In the genomic region with DNA sequence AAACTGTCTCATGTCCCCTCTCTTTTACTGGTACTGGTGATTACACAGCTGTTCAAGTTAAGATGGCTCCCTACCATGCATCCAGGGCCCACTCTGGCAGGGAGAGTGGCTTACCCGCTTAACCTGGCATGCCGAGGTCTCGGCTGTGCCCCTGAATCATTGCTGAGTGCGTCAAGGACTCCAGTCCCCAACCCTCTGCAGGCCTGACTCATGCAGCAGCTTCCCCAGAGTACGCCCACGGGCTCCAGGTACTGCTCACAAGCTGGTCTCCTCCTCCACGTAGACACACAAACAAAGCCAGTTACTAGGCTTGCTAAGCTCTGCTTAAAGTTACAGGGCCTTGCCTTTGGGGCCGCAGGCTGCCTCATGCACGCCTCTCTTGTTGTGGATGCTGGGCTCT, we compare ENCODE assay signal across 10 cellular contexts.
DNase-seq lines count a peak whose midpoint lies in the region; ATAC-seq, FAIRE-seq and TF ChIP-seq lines count a peak whose summit lies in the region.
"Had no signal": no experiment of that assay in that cellular context is flagged by ENCODE, and none has a peak within 500 bp of the region (broad histone marks: within the 10 kb centered on the region; RNA-seq: fewer than 3 reads in every experiment).

No MANE protein-coding gene starts in this region.

- no peak for ATAC-seq in GM21360 (IDR thresholded peaks at IDR 0.05; ENCODE audit: unreplicated experiment)

- H3K4me3 ChIP-seq in dorsolateral prefrontal cortex, result no peak overlapping the region

- no peaks in the 10 kb centered on the region for H3K27me3 ChIP-seq in dorsolateral prefrontal cortex

- no peak for TF ChIP-seq CTCF in dorsolateral prefrontal cortex (IDR thresholded peaks at IDR 0.05 in 54 of 56, conservative IDR thresholded peaks at IDR 0.05 in 2 of 56; ENCODE audit: low read depth in 1 of 56, partially characterized antibody in 56 of 56)

- TF ChIP-seq POLR2A in GM12891 (IDR thresholded peaks at IDR 0.05; ENCODE audit: low read depth, low read length), result no peak

- DNase-seq in GM12891 (ENCODE audit: insufficient read length, low spot score) (no peak), dorsolateral prefrontal cortex (peak in 6 of 10 donors; percentile 42 to 79 (median 50)), NCI-H1436 treated with DMSO at 0.1 percent for 48 hours (lab: John Stamatoyannopoulos, UW) (no peak), NCI-H2107 treated with DMSO at 0.1 percent for 48 hours (lab: John Stamatoyannopoulos, UW; ENCODE audit: unreplicated experiment) (no peak), NCI-H2227 (lab: John Stamatoyannopoulos, UW; ENCODE audit: unreplicated experiment) (no peak)
- DNase-seq in activated CD4-positive, alpha-beta T cell treated with anti-CD3 and anti-CD28 coated beads, Interleukin-2, amount 50 U/mL, for 1 hour, result peak; percentile 45
- DNase-seq in stimulated activated CD4-positive, alpha-beta T cell treated with anti-CD3 and anti-CD28 coated beads, Interleukin-1b, Interleukin-23, amount 100 ng/mL, for 48 hours, result peak; percentile 98
- DNase-seq: NCI-H1417 had no signal

- H3K27ac ChIP-seq in dorsolateral prefrontal cortex, result no peak overlapping the region

- peak; percentile 71 for FAIRE-seq in GM12891 (lab: Jason Lieb, UNC)
- FAIRE-seq: endometrium had no signal

- intact Hi-C loops in dorsolateral prefrontal cortex (cut with DNase I), result no loop called here

TF ChIP-seq in GM12891, 5 proteins besides CTCF, POLR2A, EP300 and RAD21:
- TF ChIP-seq TAF1 (IDR thresholded peaks at IDR 0.05; ENCODE audit: low read depth, low read length) (no peak), SPI1 (IDR thresholded peaks at IDR 0.05; ENCODE audit: low read depth, low read length) (no peak), POU2F2 (IDR thresholded peaks at IDR 0.05; ENCODE audit: low read depth, low read length) (no peak), PAX5 (IDR thresholded peaks at IDR 0.05; ENCODE audit: insufficient read depth, low read length, severe bottlenecking) (no peak), POLR2AphosphoS5 (IDR thresholded peaks at IDR 0.05; ENCODE audit: low read depth, low read length) (no peak)
TF ChIP-seq in GM12891: peak in this region for 0.

Comparison
In these comparisons a context has a peak if more than half of its experiments do, and no peak if none do; other contexts are left out.
1. DNase-seq: peak in activated CD4-positive, alpha-beta T cell treated with anti-CD3 and anti-CD28 coated beads, Interleukin-2, amount 50 U/mL, for 1 hour (single experiment), dorsolateral prefrontal cortex (6 of 10) and stimulated activated CD4-positive, alpha-beta T cell treated with anti-CD3 and anti-CD28 coated beads, Interleukin-1b, Interleukin-23, amount 100 ng/mL, for 48 hours (single experiment); none in GM12891 (single experiment), NCI-H1436 treated with DMSO at 0.1 percent for 48 hours (single experiment), NCI-H2107 treated with DMSO at 0.1 percent for 48 hours (single experiment) and NCI-H2227 (single experiment).